1 cellular context compared by ENCODE assay signal in the genomic region with DNA sequence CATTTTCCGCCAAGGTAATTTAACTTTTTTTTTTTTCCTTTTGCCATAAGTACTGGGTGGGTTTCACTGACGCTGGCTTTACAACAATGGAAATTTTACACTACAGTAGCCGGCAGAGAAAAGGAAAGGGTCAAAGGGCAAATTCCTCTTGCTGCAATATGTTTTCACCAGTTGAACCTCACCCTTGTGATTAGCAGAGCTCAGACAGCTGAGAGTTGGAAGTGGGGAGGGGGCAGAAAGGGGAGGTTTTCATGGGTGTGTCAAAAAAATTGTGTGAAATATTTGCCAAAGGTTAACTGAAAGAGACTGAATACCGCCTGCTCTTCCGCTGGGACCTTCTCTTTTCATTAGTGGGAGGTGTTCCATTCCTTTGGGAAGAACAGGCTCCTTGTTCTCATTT.
TF ChIP-seq lines count a peak whose summit lies in the region.

No MANE protein-coding gene starts in this region.

TF ChIP-seq in HepG2, 621 proteins besides CTCF, POLR2A, EP300 and RAD21 (continued from another document and continues in another):
- TF ChIP-seq, protein P1, sequence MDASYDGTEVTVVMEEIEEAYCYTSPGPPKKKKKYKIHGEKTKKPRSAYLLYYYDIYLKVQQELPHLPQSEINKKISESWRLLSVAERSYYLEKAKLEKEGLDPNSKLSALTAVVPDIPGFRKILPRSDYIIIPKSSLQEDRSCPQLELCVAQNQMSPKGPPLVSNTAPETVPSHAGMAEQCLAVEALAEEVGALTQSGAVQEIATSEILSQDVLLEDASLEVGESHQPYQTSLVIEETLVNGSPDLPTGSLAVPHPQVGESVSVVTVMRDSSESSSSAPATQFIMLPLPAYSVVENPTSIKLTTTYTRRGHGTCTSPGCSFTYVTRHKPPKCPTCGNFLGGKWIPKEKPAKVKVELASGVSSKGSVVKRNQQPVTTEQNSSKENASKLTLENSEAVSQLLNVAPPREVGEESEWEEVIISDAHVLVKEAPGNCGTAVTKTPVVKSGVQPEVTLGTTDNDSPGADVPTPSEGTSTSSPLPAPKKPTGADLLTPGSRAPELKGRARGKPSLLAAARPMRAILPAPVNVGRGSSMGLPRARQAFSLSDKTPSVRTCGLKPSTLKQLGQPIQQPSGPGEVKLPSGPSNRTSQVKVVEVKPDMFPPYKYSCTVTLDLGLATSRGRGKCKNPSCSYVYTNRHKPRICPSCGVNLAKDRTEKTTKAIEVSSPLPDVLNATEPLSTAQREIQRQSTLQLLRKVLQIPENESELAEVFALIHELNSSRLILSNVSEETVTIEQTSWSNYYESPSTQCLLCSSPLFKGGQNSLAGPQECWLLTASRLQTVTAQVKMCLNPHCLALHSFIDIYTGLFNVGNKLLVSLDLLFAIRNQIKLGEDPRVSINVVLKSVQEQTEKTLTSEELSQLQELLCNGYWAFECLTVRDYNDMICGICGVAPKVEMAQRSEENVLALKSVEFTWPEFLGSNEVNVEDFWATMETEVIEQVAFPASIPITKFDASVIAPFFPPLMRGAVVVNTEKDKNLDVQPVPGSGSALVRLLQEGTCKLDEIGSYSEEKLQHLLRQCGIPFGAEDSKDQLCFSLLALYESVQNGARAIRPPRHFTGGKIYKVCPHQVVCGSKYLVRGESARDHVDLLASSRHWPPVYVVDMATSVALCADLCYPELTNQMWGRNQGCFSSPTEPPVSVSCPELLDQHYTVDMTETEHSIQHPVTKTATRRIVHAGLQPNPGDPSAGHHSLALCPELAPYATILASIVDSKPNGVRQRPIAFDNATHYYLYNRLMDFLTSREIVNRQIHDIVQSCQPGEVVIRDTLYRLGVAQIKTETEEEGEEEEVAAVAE (CRISPR knock-in tag; IDR thresholded peaks at IDR 0.05; ENCODE audit: borderline replicate concordance), result no peak
- TF ChIP-seq LBX2 (CRISPR knock-in tag; IDR thresholded peaks at IDR 0.05; ENCODE audit: borderline replicate concordance), result no peak
- TF ChIP-seq POGZ (CRISPR knock-in tag; IDR thresholded peaks at IDR 0.05), result peak; percentile 70; the same call in 1 of the 2 replicates
- no peak for TF ChIP-seq PLSCR1 (CRISPR knock-in tag; IDR thresholded peaks at IDR 0.05; ENCODE audit: borderline replicate concordance)
- no peak for TF ChIP-seq JUNB (CRISPR knock-in tag; IDR thresholded peaks at IDR 0.05; ENCODE audit: borderline replicate concordance)
- no peak; the same call in 1 of the 2 replicates for TF ChIP-seq ZNF710 (CRISPR knock-in tag; IDR thresholded peaks at IDR 0.05; ENCODE audit: borderline replicate concordance)
- no peak for TF ChIP-seq ZNF746 (CRISPR knock-in tag; IDR thresholded peaks at IDR 0.05)
- no peak for TF ChIP-seq IKZF1 (IDR thresholded peaks at IDR 0.05)
- no peak for TF ChIP-seq HIC2 (CRISPR knock-in tag; IDR thresholded peaks at IDR 0.05; ENCODE audit: low read depth)
- TF ChIP-seq ZNF510 (CRISPR knock-in tag; IDR thresholded peaks at IDR 0.05; ENCODE audit: low read depth), result no peak
- no peak for TF ChIP-seq ZNF619 (CRISPR knock-in tag; IDR thresholded peaks at IDR 0.05)
- no peak for TF ChIP-seq NPAS2 (CRISPR knock-in tag; IDR thresholded peaks at IDR 0.05; ENCODE audit: borderline replicate concordance)
- TF ChIP-seq ZNF737 (CRISPR knock-in tag; IDR thresholded peaks at IDR 0.05; ENCODE audit: borderline replicate concordance), result no peak
- TF ChIP-seq, protein P2, sequence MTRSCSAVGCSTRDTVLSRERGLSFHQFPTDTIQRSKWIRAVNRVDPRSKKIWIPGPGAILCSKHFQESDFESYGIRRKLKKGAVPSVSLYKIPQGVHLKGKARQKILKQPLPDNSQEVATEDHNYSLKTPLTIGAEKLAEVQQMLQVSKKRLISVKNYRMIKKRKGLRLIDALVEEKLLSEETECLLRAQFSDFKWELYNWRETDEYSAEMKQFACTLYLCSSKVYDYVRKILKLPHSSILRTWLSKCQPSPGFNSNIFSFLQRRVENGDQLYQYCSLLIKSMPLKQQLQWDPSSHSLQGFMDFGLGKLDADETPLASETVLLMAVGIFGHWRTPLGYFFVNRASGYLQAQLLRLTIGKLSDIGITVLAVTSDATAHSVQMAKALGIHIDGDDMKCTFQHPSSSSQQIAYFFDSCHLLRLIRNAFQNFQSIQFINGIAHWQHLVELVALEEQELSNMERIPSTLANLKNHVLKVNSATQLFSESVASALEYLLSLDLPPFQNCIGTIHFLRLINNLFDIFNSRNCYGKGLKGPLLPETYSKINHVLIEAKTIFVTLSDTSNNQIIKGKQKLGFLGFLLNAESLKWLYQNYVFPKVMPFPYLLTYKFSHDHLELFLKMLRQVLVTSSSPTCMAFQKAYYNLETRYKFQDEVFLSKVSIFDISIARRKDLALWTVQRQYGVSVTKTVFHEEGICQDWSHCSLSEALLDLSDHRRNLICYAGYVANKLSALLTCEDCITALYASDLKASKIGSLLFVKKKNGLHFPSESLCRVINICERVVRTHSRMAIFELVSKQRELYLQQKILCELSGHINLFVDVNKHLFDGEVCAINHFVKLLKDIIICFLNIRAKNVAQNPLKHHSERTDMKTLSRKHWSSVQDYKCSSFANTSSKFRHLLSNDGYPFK (CRISPR knock-in tag; IDR thresholded peaks at IDR 0.05; ENCODE audit: borderline replicate concordance), result no peak
- no peak for TF ChIP-seq DNMT1 (CRISPR knock-in tag; IDR thresholded peaks at IDR 0.05)
- no peak for TF ChIP-seq SSRP1 (CRISPR knock-in tag; IDR thresholded peaks at IDR 0.05)
- no peak for TF ChIP-seq ZNF253 (CRISPR knock-in tag; IDR thresholded peaks at IDR 0.05; ENCODE audit: borderline replicate concordance)
- TF ChIP-seq MIXL1 (CRISPR knock-in tag; IDR thresholded peaks at IDR 0.05), result peak; percentile 57; the same call in 1 of the 2 replicates
- TF ChIP-seq KAT2B (IDR thresholded peaks at IDR 0.05; ENCODE audit: borderline replicate concordance, low read depth, low read length), result no peak
- no peak for TF ChIP-seq DMAP1 (CRISPR knock-in tag; IDR thresholded peaks at IDR 0.05)
- no peak for TF ChIP-seq ZNF3 (CRISPR knock-in tag; IDR thresholded peaks at IDR 0.05)
- no peak for TF ChIP-seq NFIC (IDR thresholded peaks at IDR 0.05; ENCODE audit: low read length)
- no peak for TF ChIP-seq AKAP8 (CRISPR knock-in tag; IDR thresholded peaks at IDR 0.05)
- TF ChIP-seq ZFY (CRISPR knock-in tag; IDR thresholded peaks at IDR 0.05), result no peak
- no peak for TF ChIP-seq KAT7 (CRISPR knock-in tag; IDR thresholded peaks at IDR 0.05; ENCODE audit: borderline replicate concordance)
- no peak for TF ChIP-seq MTA1 (CRISPR knock-in tag; IDR thresholded peaks at IDR 0.05; ENCODE audit: borderline replicate concordance)
- TF ChIP-seq, protein P3, sequence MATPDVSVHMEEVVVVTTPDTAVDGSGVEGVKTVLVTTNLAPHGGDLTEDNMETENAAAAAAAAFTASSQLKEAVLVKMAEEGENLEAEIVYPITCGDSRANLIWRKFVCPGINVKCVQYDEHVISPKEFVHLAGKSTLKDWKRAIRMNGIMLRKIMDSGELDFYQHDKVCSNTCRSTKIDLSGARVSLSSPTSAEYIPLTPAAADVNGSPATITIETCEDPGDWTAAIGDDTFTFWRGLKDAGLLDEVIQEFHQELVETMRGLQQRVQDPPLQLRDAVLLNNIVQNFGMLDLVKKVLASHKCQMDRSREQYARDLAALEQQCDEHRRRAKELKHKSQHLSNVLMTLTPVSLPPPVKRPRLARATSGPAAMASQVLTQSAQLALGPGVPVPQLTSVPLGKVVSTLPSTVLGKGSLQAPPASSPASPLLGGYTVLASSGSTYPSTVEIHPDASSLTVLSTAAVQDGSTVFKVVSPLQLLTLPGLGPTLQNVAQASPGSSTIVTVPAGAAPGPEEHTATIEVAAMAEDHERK (CRISPR knock-in tag; IDR thresholded peaks at IDR 0.05; ENCODE audit: low read depth), result no peak
- TF ChIP-seq MAFK (conservative IDR thresholded peaks at IDR 0.05 in 1 of 2, IDR thresholded peaks at IDR 0.05 in 1 of 2; ENCODE audit: low read length in 2 of 2), result no peak
- TF ChIP-seq ZFX (CRISPR knock-in tag; IDR thresholded peaks at IDR 0.05; ENCODE audit: low read depth), result no peak
- TF ChIP-seq, protein P4, sequence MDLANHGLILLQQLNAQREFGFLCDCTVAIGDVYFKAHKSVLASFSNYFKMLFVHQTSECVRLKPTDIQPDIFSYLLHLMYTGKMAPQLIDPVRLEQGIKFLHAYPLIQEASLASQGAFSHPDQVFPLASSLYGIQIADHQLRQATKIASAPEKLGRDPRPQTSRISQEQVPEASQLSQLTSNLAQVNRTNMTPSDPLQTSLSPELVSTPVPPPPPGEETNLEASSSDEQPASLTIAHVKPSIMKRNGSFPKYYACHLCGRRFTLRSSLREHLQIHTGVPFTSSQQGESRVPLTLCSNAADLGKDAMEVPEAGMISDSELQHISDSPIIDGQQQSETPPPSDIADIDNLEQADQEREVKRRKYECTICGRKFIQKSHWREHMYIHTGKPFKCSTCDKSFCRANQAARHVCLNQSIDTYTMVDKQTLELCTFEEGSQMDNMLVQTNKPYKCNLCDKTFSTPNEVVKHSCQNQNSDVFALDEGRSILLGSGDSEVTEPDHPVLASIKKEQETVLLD (CRISPR knock-in tag; IDR thresholded peaks at IDR 0.05; ENCODE audit: low read depth), result no peak
- TF ChIP-seq, protein P5, sequence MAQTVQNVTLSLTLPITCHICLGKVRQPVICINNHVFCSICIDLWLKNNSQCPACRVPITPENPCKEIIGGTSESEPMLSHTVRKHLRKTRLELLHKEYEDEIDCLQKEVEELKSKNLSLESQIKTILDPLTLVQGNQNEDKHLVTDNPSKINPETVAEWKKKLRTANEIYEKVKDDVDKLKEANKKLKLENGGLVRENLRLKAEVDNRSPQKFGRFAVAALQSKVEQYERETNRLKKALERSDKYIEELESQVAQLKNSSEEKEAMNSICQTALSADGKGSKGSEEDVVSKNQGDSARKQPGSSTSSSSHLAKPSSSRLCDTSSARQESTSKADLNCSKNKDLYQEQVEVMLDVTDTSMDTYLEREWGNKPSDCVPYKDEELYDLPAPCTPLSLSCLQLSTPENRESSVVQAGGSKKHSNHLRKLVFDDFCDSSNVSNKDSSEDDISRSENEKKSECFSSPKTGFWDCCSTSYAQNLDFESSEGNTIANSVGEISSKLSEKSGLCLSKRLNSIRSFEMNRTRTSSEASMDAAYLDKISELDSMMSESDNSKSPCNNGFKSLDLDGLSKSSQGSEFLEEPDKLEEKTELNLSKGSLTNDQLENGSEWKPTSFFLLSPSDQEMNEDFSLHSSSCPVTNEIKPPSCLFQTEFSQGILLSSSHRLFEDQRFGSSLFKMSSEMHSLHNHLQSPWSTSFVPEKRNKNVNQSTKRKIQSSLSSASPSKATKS (CRISPR knock-in tag; IDR thresholded peaks at IDR 0.05), result no peak
- TF ChIP-seq NRL (CRISPR knock-in tag; IDR thresholded peaks at IDR 0.05; ENCODE audit: borderline replicate concordance), result no peak
- TF ChIP-seq, protein P6, sequence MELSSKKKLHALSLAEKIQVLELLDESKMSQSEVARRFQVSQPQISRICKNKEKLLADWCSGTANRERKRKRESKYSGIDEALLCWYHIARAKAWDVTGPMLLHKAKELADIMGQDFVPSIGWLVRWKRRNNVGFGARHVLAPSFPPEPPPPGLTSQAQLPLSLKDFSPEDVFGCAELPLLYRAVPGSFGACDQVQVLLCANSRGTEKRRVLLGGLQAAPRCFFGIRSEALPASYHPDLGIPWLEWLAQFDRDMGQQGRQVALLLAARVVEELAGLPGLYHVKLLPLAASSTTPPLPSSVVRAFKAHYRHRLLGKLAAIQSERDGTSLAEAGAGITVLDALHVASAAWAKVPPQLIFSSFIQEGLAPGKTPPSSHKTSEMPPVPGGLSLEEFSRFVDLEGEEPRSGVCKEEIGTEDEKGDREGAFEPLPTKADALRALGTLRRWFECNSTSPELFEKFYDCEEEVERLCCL (CRISPR knock-in tag; IDR thresholded peaks at IDR 0.05; ENCODE audit: borderline replicate concordance), result no peak
- peak; percentile 54; the same call in 1 of the 2 replicates for TF ChIP-seq HDAC2 (CRISPR knock-in tag; IDR thresholded peaks at IDR 0.05)
- TF ChIP-seq SALL1 (CRISPR knock-in tag; IDR thresholded peaks at IDR 0.05), result peak; percentile 55; the same call in 1 of the 2 replicates
- TF ChIP-seq SRSF4 (IDR thresholded peaks at IDR 0.05; ENCODE audit: low read depth, low read length, poor library complexity, severe bottlenecking), result no peak
- TF ChIP-seq TFDP1 (CRISPR knock-in tag; IDR thresholded peaks at IDR 0.05; ENCODE audit: borderline replicate concordance), result no peak
